In the genomic region with DNA sequence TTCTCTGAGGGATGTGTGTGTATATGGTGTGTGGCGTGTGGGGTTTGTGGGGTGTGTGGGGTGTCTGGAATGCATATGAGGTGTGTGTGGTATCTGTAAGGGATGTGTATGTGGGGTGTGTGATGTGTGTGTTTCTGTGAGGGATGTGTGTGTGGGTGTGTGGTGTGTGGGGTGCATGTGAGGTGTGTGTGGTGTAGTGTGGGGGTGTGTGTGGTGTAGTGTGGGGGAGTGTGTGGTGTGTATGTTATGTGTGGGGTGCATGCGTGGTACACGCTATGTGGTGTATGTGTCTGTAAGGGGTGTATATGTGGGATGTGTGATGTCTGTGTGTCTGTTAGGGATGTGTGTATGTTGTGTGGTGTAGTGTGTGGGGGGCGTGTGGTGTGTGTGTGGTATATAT, we compare ENCODE assay signal across 25 cellular contexts.
"Had no signal": no experiment of that assay in that cellular context is flagged by ENCODE, and none has a peak within 500 bp of the region (broad histone marks: within the 10 kb centered on the region; RNA-seq: fewer than 3 reads in every experiment).

No MANE protein-coding gene starts in this region.

- H3K36me3 Mint-ChIP-seq: natural killer cell had no signal

- H3K4me3 ChIP-seq: esophagus squamous epithelium, gastroesophageal sphincter, pancreas, prostate gland, right lobe of liver, spleen, suprapubic skin, thyroid gland, upper lobe of left lung had no signal

- H3K27me3 Mint-ChIP-seq: dendritic cell treated with granulocyte-macrophage colony-stimulating factor and Interleukin-4, amounts not matched to agents 40 ng/mL and 50 ng/mL, for 4 days; effector memory CD8-positive, alpha-beta T cell had no signal

- H3K36me3 ChIP-seq: esophagus squamous epithelium, gastroesophageal sphincter, pancreas, prostate gland, right lobe of liver, spleen, suprapubic skin, thyroid gland, upper lobe of left lung had no signal

- H3K4me1 Mint-ChIP-seq: natural killer cell had no signal

- H3K27ac Mint-ChIP-seq: dendritic cell treated with granulocyte-macrophage colony-stimulating factor and Interleukin-4, amounts not matched to agents 40 ng/mL and 50 ng/mL, for 4 days; effector memory CD8-positive, alpha-beta T cell; natural killer cell had no signal

- H3K4me1 ChIP-seq: esophagus squamous epithelium, gastroesophageal sphincter, pancreas, prostate gland, right lobe of liver, spleen, suprapubic skin, thyroid gland, upper lobe of left lung had no signal

- H3K9me3 ChIP-seq: esophagus squamous epithelium, gastroesophageal sphincter, pancreas, prostate gland, right lobe of liver, spleen, suprapubic skin, thyroid gland, upper lobe of left lung had no signal

- ATAC-seq: effector memory CD8-positive, alpha-beta T cell; left lobe of liver; right lobe of liver had no signal

- H3K9me3 Mint-ChIP-seq: dendritic cell treated with granulocyte-macrophage colony-stimulating factor and Interleukin-4, amounts not matched to agents 40 ng/mL and 50 ng/mL, for 4 days; effector memory CD8-positive, alpha-beta T cell; natural killer cell; neural crest cell had no signal

- H3K4me3 Mint-ChIP-seq: dendritic cell treated with granulocyte-macrophage colony-stimulating factor and Interleukin-4, amounts not matched to agents 40 ng/mL and 50 ng/mL, for 4 days; effector memory CD8-positive, alpha-beta T cell; natural killer cell; neural crest cell had no signal

- DNase-seq: cerebellar nuclear complex; effector memory CD8-positive, alpha-beta T cell; esophagus squamous epithelium; foreskin fibroblast; glutamatergic neuron; islet precursor cell; mammary epithelial cell; natural killer cell; nucleus accumbens; pancreas; retina; right lobe of liver; spleen; stimulated activated CD4-positive, alpha-beta T cell treated with anti-CD3 and anti-CD28 coated beads, Interleukin-15, amount 100 ng/mL, for 24 hours; stimulated activated CD4-positive, alpha-beta T cell treated with anti-CD3 and anti-CD28 coated beads, Interleukin-1b, Interleukin-23, amount 100 ng/mL, for 48 hours; stimulated activated CD4-positive, alpha-beta T cell treated with anti-CD3 and anti-CD28 coated beads, Interleukin-4, amount 100 ng/mL, for 24 hours; stimulated activated naive CD4-positive, alpha-beta T cell; thyroid gland; upper lobe of left lung had no signal
